Comparison of ENCODE assay signal across 37 cellular contexts in genomic region chr20:45523833-45524232, GRCh38. TPM values are rescaled to one million over a fixed set of nuclear protein-coding genes. Genes with fewer than 3 reads are reported as not detected.
"Had no signal": no experiment of that assay in that cellular context is flagged by ENCODE, and none has a peak within 500 bp of the region (broad histone marks: within the 10 kb centered on the region; RNA-seq: fewer than 3 reads in every experiment).

No MANE protein-coding gene starts in this region.

- H3K36me3 Mint-ChIP-seq: immature natural killer cell; naive thymus-derived CD4-positive, alpha-beta T cell; neural progenitor cell; stimulated activated memory B cell treated with anti-CD40 and anti-IgM and Interleukin-4, amounts not matched to agents 10 μg/mL and 1 μg/mL and 100 μg/mL, for 72 hours; type B pancreatic cell had no signal

- H3K4me2 ChIP-seq: neural progenitor cell had no signal

- H3K27ac ChIP-seq: dorsolateral prefrontal cortex, epithelial cell of prostate, heart right ventricle, neural progenitor cell, ovary, psoas muscle, sigmoid colon, testis, tibial artery had no signal

- ATAC-seq: esophagus mucosa; heart right ventricle; left lobe of liver; naive thymus-derived CD4-positive, alpha-beta T cell; psoas muscle; right cardiac atrium; stimulated activated memory B cell treated with anti-CD40 and anti-IgM and Interleukin-4, amounts not matched to agents 10 μg/mL and 1 μg/mL and 100 μg/mL, for 72 hours; stimulated activated naive CD8-positive, alpha-beta T cell treated with anti-CD3 and anti-CD28 coated beads, Interleukin-15, Interleukin-2, amounts not matched to agents 100 U/mL and 50 U/mL, for 24 hours had no signal

- H3K9me3 ChIP-seq: heart right ventricle, ovary, psoas muscle, sigmoid colon, testis, tibial artery had no signal

- H3K4me1 ChIP-seq: heart right ventricle, neural progenitor cell, psoas muscle, testis, tibial artery had no signal

- H3K4me3 Mint-ChIP-seq: immature natural killer cell; naive thymus-derived CD4-positive, alpha-beta T cell; nephron; neural progenitor cell; stimulated activated memory B cell treated with anti-CD40 and anti-IgM and Interleukin-4, amounts not matched to agents 10 μg/mL and 1 μg/mL and 100 μg/mL, for 72 hours; type B pancreatic cell had no signal

- H2AFZ ChIP-seq: neural progenitor cell had no signal

- H3K9me3 Mint-ChIP-seq: immature natural killer cell; nephron; neural progenitor cell; stimulated activated memory B cell treated with anti-CD40 and anti-IgM and Interleukin-4, amounts not matched to agents 10 μg/mL and 1 μg/mL and 100 μg/mL, for 72 hours; type B pancreatic cell had no signal

- H3K36me3 ChIP-seq: heart right ventricle, neural progenitor cell, ovary, sigmoid colon, tibial artery had no signal

- H3K27ac Mint-ChIP-seq: immature natural killer cell; naive thymus-derived CD4-positive, alpha-beta T cell; nephron; neural progenitor cell; stimulated activated memory B cell treated with anti-CD40 and anti-IgM and Interleukin-4, amounts not matched to agents 10 μg/mL and 1 μg/mL and 100 μg/mL, for 72 hours; type B pancreatic cell had no signal

- H3K27me3 ChIP-seq: ovary, sigmoid colon, testis had no signal

- H3K9ac ChIP-seq: neural progenitor cell had no signal

- FAIRE-seq: colon, kidney had no signal

- H3K4me1 Mint-ChIP-seq: immature natural killer cell; naive thymus-derived CD4-positive, alpha-beta T cell; nephron; neural progenitor cell; stimulated activated memory B cell treated with anti-CD40 and anti-IgM and Interleukin-4, amounts not matched to agents 10 μg/mL and 1 μg/mL and 100 μg/mL, for 72 hours had no signal

- H3K4me3 ChIP-seq: dorsolateral prefrontal cortex, heart right ventricle, lung, neural progenitor cell, ovary, psoas muscle, sigmoid colon, testis, tibial artery had no signal

- DNase-seq: dorsolateral prefrontal cortex; effector CD4-positive, alpha-beta T cell; foreskin melanocyte; glutamatergic neuron; heart right ventricle; hippocampal formation; immature natural killer cell; kidney; mesenchymal stem cell; midbrain; naive thymus-derived CD4-positive, alpha-beta T cell; nucleus accumbens; ovary; posterior cingulate gyrus; psoas muscle; right cardiac atrium; sigmoid colon; stimulated activated CD4-positive, alpha-beta T cell treated with anti-CD3 and anti-CD28 coated beads, Interleukin-4, amount 100 ng/mL, for 4 hours; stimulated activated naive CD8-positive, alpha-beta T cell treated with anti-CD3 and anti-CD28 coated beads, Interleukin-15, Interleukin-2, amounts not matched to agents 100 U/mL and 50 U/mL, for 24 hours; substantia nigra; testis; tibial artery had no signal

RNA-seq across cellular contexts. Expression of gene SPINT3, which starts 8.4 kb away (rescaled TPM):
- total RNA-seq: dorsolateral prefrontal cortex; esophagus mucosa; fibroblast of lung; heart right ventricle; kidney; left lobe of liver; liver; lung; mucosa of gallbladder; naive thymus-derived CD4-positive, alpha-beta T cell; ovary; psoas muscle; renal cortical epithelial cell; right cardiac atrium; sigmoid colon; skeletal muscle tissue; testis; urinary bladder had no signal
- polyA plus RNA-seq: fibroblast of lung; heart right ventricle; immature natural killer cell; liver; naive thymus-derived CD4-positive, alpha-beta T cell; ovary; psoas muscle; right cardiac atrium; sigmoid colon; urinary bladder had no signal

RNA-seq across cellular contexts. Expression of gene WFDC6, which starts 15.4 kb away (rescaled TPM):
- total RNA-seq: dorsolateral prefrontal cortex; esophagus mucosa; fibroblast of lung; heart right ventricle; kidney; left lobe of liver; liver; mucosa of gallbladder; naive thymus-derived CD4-positive, alpha-beta T cell; ovary; psoas muscle; renal cortical epithelial cell; right cardiac atrium; sigmoid colon; skeletal muscle tissue; urinary bladder had no signal
- polyA plus RNA-seq: fibroblast of lung; heart right ventricle; immature natural killer cell; liver; naive thymus-derived CD4-positive, alpha-beta T cell; ovary; psoas muscle; right cardiac atrium; sigmoid colon; urinary bladder had no signal

RNA-seq across cellular contexts. Expression of gene EPPIN, which starts 23.4 kb away (rescaled TPM):
- total RNA-seq: esophagus mucosa; fibroblast of lung; heart right ventricle; kidney; left lobe of liver; liver; mucosa of gallbladder; naive thymus-derived CD4-positive, alpha-beta T cell; psoas muscle; renal cortical epithelial cell; sigmoid colon; skeletal muscle tissue; urinary bladder had no signal
- polyA plus RNA-seq: fibroblast of lung; heart right ventricle; immature natural killer cell; liver; naive thymus-derived CD4-positive, alpha-beta T cell; psoas muscle; right cardiac atrium; sigmoid colon; urinary bladder had no signal

RNA-seq across cellular contexts. Expression of gene WFDC2, which starts 54.3 kb away (rescaled TPM):
- total RNA-seq: fibroblast of lung, liver, skeletal muscle tissue, urinary bladder had no signal
- polyA plus RNA-seq: fibroblast of lung; immature natural killer cell; naive thymus-derived CD4-positive, alpha-beta T cell had no signal

RNA-seq across cellular contexts. Expression of gene WFDC8, which starts 55.3 kb away (rescaled TPM):
- total RNA-seq: dorsolateral prefrontal cortex; esophagus mucosa; fibroblast of lung; heart right ventricle; kidney; left lobe of liver; liver; mucosa of gallbladder; naive thymus-derived CD4-positive, alpha-beta T cell; psoas muscle; renal cortical epithelial cell; right cardiac atrium; sigmoid colon; skeletal muscle tissue; testis; urinary bladder had no signal
- polyA plus RNA-seq: fibroblast of lung; heart right ventricle; immature natural killer cell; liver; lung; naive thymus-derived CD4-positive, alpha-beta T cell; ovary; psoas muscle; right cardiac atrium; sigmoid colon; urinary bladder had no signal
